In the genomic region with DNA sequence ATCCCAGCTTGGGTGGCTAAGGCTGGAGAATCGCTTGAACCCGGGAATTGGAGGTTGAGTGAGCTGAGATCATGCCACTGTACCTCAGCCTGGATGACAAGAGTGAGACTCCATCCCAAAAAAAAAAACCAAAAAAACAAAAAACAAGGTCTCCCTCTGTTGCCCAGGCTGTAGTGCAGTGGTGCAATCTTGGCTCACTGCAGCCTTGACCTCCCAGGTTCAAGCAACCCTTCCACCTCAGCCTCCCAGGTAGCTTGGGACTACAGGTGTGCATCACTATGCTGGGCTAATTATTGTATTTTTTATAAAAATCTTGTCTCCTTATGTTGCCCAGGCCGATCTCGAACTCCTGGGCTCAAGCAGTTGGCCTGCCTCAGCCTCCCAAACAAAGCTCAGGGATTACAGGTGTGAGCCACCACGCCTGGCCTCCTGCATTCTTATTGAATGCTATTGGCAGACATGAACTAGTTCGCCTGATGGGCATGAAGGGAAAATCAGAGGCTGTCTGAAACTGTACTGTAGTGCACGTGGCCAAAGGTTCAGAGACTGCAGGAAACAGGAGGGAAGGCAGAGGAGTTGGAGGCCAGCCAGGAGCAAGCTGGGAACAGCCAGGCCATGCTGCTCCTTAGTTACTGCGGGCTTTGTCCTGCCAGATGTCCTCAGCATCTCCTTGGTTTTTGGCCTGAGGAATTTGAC, we compare ENCODE assay signal across 2 cellular contexts.
TF ChIP-seq lines count a peak whose summit lies in the region.

No MANE protein-coding gene starts in this region.

TF ChIP-seq in Ishikawa, 13 proteins besides CTCF, POLR2A, EP300 and RAD21 (continued from another document):
- no peak for TF ChIP-seq TCF12 (IDR thresholded peaks at IDR 0.05; ENCODE audit: low read depth)
- peak; percentile 33; the same call in 1 of the 2 replicates for TF ChIP-seq NFIC (IDR thresholded peaks at IDR 0.05)
- TF ChIP-seq TAF1 (IDR thresholded peaks at IDR 0.05; ENCODE audit: low read depth), result no peak
- no peak for TF ChIP-seq TEAD4 (IDR thresholded peaks at IDR 0.05)
- no peak for TF ChIP-seq ZBTB7A (IDR thresholded peaks at IDR 0.05; ENCODE audit: low read depth)
- no peak for TF ChIP-seq EGR1 (IDR thresholded peaks at IDR 0.05)
- TF ChIP-seq, protein P1, sequence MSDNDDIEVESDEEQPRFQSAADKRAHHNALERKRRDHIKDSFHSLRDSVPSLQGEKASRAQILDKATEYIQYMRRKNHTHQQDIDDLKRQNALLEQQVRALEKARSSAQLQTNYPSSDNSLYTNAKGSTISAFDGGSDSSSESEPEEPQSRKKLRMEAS (IDR thresholded peaks at IDR 0.05), result peak; percentile 43; the same call in 1 of the 2 replicates
- TF ChIP-seq, protein P2, sequence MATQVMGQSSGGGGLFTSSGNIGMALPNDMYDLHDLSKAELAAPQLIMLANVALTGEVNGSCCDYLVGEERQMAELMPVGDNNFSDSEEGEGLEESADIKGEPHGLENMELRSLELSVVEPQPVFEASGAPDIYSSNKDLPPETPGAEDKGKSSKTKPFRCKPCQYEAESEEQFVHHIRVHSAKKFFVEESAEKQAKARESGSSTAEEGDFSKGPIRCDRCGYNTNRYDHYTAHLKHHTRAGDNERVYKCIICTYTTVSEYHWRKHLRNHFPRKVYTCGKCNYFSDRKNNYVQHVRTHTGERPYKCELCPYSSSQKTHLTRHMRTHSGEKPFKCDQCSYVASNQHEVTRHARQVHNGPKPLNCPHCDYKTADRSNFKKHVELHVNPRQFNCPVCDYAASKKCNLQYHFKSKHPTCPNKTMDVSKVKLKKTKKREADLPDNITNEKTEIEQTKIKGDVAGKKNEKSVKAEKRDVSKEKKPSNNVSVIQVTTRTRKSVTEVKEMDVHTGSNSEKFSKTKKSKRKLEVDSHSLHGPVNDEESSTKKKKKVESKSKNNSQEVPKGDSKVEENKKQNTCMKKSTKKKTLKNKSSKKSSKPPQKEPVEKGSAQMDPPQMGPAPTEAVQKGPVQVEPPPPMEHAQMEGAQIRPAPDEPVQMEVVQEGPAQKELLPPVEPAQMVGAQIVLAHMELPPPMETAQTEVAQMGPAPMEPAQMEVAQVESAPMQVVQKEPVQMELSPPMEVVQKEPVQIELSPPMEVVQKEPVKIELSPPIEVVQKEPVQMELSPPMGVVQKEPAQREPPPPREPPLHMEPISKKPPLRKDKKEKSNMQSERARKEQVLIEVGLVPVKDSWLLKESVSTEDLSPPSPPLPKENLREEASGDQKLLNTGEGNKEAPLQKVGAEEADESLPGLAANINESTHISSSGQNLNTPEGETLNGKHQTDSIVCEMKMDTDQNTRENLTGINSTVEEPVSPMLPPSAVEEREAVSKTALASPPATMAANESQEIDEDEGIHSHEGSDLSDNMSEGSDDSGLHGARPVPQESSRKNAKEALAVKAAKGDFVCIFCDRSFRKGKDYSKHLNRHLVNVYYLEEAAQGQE (IDR thresholded peaks at IDR 0.05; ENCODE audit: low read depth), result no peak
- no peak for TF ChIP-seq CREB1 (IDR thresholded peaks at IDR 0.05; ENCODE audit: low read depth)
- no peak for TF ChIP-seq FOXM1 (IDR thresholded peaks at IDR 0.05; ENCODE audit: borderline replicate concordance, low read depth)
- TF ChIP-seq CEBPB (IDR thresholded peaks at IDR 0.05), result no peak
- no peak for TF ChIP-seq YY1 (IDR thresholded peaks at IDR 0.05; ENCODE audit: low read depth)

TF ChIP-seq in HepG2, 621 proteins besides CTCF, POLR2A, EP300 and RAD21 (continued from another document and continues in another):
- TF ChIP-seq ZNF704 (CRISPR knock-in tag; IDR thresholded peaks at IDR 0.05; ENCODE audit: borderline replicate concordance), result no peak
- peak; percentile 39; the same call in 1 of the 2 replicates for TF ChIP-seq FOXP4 (CRISPR knock-in tag; IDR thresholded peaks at IDR 0.05)
- TF ChIP-seq, protein P3, sequence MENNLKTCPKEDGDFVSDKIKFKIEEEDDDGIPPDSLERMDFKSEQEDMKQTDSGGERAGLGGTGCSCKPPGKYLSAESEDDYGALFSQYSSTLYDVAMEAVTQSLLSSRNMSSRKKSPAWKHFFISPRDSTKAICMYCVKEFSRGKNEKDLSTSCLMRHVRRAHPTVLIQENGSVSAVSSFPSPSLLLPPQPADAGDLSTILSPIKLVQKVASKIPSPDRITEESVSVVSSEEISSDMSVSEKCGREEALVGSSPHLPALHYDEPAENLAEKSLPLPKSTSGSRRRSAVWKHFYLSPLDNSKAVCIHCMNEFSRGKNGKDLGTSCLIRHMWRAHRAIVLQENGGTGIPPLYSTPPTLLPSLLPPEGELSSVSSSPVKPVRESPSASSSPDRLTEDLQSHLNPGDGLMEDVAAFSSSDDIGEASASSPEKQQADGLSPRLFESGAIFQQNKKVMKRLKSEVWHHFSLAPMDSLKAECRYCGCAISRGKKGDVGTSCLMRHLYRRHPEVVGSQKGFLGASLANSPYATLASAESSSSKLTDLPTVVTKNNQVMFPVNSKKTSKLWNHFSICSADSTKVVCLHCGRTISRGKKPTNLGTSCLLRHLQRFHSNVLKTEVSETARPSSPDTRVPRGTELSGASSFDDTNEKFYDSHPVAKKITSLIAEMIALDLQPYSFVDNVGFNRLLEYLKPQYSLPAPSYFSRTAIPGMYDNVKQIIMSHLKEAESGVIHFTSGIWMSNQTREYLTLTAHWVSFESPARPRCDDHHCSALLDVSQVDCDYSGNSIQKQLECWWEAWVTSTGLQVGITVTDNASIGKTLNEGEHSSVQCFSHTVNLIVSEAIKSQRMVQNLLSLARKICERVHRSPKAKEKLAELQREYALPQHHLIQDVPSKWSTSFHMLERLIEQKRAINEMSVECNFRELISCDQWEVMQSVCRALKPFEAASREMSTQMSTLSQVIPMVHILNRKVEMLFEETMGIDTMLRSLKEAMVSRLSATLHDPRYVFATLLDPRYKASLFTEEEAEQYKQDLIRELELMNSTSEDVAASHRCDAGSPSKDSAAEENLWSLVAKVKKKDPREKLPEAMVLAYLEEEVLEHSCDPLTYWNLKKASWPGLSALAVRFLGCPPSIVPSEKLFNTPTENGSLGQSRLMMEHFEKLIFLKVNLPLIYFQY (CRISPR knock-in tag; IDR thresholded peaks at IDR 0.05; ENCODE audit: borderline replicate concordance), result no peak; the same call in 1 of the 2 replicates
- TF ChIP-seq, protein P4, sequence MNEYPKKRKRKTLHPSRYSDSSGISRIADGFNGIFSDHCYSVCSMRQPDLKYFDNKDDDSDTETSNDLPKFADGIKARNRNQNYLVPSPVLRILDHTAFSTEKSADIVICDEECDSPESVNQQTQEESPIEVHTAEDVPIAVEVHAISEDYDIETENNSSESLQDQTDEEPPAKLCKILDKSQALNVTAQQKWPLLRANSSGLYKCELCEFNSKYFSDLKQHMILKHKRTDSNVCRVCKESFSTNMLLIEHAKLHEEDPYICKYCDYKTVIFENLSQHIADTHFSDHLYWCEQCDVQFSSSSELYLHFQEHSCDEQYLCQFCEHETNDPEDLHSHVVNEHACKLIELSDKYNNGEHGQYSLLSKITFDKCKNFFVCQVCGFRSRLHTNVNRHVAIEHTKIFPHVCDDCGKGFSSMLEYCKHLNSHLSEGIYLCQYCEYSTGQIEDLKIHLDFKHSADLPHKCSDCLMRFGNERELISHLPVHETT (CRISPR knock-in tag; conservative IDR thresholded peaks at IDR 0.05), result no peak
- no peak for TF ChIP-seq ZNF839 (CRISPR knock-in tag; IDR thresholded peaks at IDR 0.05; ENCODE audit: borderline replicate concordance)
- TF ChIP-seq NFYC (CRISPR knock-in tag; IDR thresholded peaks at IDR 0.05), result peak; percentile 48
- TF ChIP-seq ZNF572 (CRISPR knock-in tag; IDR thresholded peaks at IDR 0.05), result no peak
- TF ChIP-seq SIX4 (CRISPR knock-in tag; IDR thresholded peaks at IDR 0.05), result 0 out of 2 replicates have a peak, but pooled peaks have one; percentile 27
- TF ChIP-seq MTERF4 (CRISPR knock-in tag; IDR thresholded peaks at IDR 0.05), result no peak
- TF ChIP-seq, protein P5, sequence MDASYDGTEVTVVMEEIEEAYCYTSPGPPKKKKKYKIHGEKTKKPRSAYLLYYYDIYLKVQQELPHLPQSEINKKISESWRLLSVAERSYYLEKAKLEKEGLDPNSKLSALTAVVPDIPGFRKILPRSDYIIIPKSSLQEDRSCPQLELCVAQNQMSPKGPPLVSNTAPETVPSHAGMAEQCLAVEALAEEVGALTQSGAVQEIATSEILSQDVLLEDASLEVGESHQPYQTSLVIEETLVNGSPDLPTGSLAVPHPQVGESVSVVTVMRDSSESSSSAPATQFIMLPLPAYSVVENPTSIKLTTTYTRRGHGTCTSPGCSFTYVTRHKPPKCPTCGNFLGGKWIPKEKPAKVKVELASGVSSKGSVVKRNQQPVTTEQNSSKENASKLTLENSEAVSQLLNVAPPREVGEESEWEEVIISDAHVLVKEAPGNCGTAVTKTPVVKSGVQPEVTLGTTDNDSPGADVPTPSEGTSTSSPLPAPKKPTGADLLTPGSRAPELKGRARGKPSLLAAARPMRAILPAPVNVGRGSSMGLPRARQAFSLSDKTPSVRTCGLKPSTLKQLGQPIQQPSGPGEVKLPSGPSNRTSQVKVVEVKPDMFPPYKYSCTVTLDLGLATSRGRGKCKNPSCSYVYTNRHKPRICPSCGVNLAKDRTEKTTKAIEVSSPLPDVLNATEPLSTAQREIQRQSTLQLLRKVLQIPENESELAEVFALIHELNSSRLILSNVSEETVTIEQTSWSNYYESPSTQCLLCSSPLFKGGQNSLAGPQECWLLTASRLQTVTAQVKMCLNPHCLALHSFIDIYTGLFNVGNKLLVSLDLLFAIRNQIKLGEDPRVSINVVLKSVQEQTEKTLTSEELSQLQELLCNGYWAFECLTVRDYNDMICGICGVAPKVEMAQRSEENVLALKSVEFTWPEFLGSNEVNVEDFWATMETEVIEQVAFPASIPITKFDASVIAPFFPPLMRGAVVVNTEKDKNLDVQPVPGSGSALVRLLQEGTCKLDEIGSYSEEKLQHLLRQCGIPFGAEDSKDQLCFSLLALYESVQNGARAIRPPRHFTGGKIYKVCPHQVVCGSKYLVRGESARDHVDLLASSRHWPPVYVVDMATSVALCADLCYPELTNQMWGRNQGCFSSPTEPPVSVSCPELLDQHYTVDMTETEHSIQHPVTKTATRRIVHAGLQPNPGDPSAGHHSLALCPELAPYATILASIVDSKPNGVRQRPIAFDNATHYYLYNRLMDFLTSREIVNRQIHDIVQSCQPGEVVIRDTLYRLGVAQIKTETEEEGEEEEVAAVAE (CRISPR knock-in tag; IDR thresholded peaks at IDR 0.05; ENCODE audit: borderline replicate concordance), result no peak
- no peak for TF ChIP-seq ZNF737 (CRISPR knock-in tag; IDR thresholded peaks at IDR 0.05; ENCODE audit: borderline replicate concordance)
- TF ChIP-seq MTA1 (CRISPR knock-in tag; IDR thresholded peaks at IDR 0.05; ENCODE audit: borderline replicate concordance), result no peak
- TF ChIP-seq, protein P6, sequence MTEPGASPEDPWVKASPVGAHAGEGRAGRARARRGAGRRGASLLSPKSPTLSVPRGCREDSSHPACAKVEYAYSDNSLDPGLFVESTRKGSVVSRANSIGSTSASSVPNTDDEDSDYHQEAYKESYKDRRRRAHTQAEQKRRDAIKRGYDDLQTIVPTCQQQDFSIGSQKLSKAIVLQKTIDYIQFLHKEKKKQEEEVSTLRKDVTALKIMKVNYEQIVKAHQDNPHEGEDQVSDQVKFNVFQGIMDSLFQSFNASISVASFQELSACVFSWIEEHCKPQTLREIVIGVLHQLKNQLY (CRISPR knock-in tag; IDR thresholded peaks at IDR 0.05), result peak; percentile 91
- no peak for TF ChIP-seq PCBP2 (optimal IDR thresholded peaks at IDR 0.05; ENCODE audit: low read depth, low read length, poor library complexity, severe bottlenecking)
- peak; percentile 41; the same call in 1 of the 2 replicates for TF ChIP-seq ZNF362 (CRISPR knock-in tag; IDR thresholded peaks at IDR 0.05; ENCODE audit: borderline replicate concordance)
- 0 out of 2 replicates have a peak, but pooled peaks have one; percentile 56 for TF ChIP-seq TMF1 (CRISPR knock-in tag; IDR thresholded peaks at IDR 0.05; ENCODE audit: low read depth)
